ENCODE assay signal across 18 cellular contexts in the genomic region with DNA sequence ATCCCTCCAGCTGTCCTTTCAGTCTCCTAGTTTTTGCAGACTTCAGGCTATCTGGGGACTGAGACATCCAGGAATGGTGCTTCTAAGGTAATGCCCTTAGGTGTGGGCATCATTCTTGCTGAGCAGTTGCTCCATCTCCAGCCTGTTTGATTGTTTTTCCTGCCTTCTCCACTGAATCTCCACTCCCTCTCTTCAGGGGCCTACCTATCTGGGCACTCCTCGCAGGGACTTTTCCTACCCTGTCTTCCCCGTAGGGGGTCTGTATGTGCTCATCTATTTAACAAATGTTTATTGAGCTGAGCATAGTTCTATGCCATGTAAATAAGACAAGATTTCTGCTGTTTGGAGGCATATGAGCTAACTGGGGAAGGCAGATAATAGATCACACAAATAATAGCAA. TPM values are rescaled to one million over a fixed set of nuclear protein-coding genes. Genes with fewer than 3 reads are reported as not detected.
DNase-seq lines count a peak whose midpoint lies in the region; ATAC-seq and TF ChIP-seq lines count a peak whose summit lies in the region.
"Had no signal": no experiment of that assay in that cellular context is flagged by ENCODE, and none has a peak within 500 bp of the region (broad histone marks: within the 10 kb centered on the region; RNA-seq: fewer than 3 reads in every experiment).

No MANE protein-coding gene starts in this region.

- intact Hi-C loops in CD4-positive, alpha-beta memory T cell (cut with micrococcal nuclease): no loop called here
- intact Hi-C loops in esophagus muscularis mucosa (cut with DNase I): no loop called here

- H3K27ac Mint-ChIP-seq in activated T-cell treated with anti-CD3 and anti-CD28 coated beads, Interleukin-2, amount 50 U/mL, for 24 hours: peak overlapping the region; percentile 91
- peak overlapping the region; percentile 85 to 96 (median 90) for H3K27ac Mint-ChIP-seq in CD4-positive, alpha-beta memory T cell
- peak overlapping the region; percentile 83 for H3K27ac Mint-ChIP-seq in activated T-helper 17 cell treated with anti-CD3 and anti-CD28 coated beads, Interleukin-2, amount 50 U/mL, for 72 hours
- H3K27ac Mint-ChIP-seq in nephron: peak overlapping the region in 2 of 3 experiments; percentile 77 to 84
- H3K27ac Mint-ChIP-seq: CD14-positive monocyte, type B pancreatic cell had no signal

- peaks cover 40% of the 10 kb centered on the region for H3K4me1 ChIP-seq in CD4-positive, alpha-beta memory T cell (ENCODE audit: insufficient read depth, low read length)
- peaks cover 32 to 45% (median 38%) of the 10 kb centered on the region in 4 donors for H3K4me1 ChIP-seq in esophagus muscularis mucosa
- H3K4me1 ChIP-seq in Karpas-422 (ENCODE audit: low read length): peaks cover 23% of the 10 kb centered on the region

- H3K27me3 ChIP-seq in CD4-positive, alpha-beta memory T cell (ENCODE audit: insufficient read depth, low read length): no peaks in the 10 kb centered on the region
- H3K27me3 ChIP-seq in esophagus muscularis mucosa (no peaks in the 10 kb centered on the region), Karpas-422 (ENCODE audit: low read length) (no peaks in the 10 kb centered on the region)

- no peaks in the 10 kb centered on the region for H3K9me2 ChIP-seq in Karpas-422 (replicated peaks; ENCODE audit: insufficient read depth, low read length)

- TF ChIP-seq CTCF in nephron (IDR thresholded peaks at IDR 0.05; ENCODE audit: unreplicated experiment in 3 of 3) (no peak), esophagus muscularis mucosa (IDR thresholded peaks at IDR 0.05) (no peak)

- no peak overlapping the region for H3K4me3 ChIP-seq in CD4-positive, alpha-beta memory T cell (ENCODE audit: low read length in 2 of 2)
- no peak overlapping the region for H3K4me3 ChIP-seq in esophagus muscularis mucosa
- no peak overlapping the region for H3K4me3 ChIP-seq in Karpas-422 (ENCODE audit: low read length)

- no peak for TF ChIP-seq POLR2A in esophagus muscularis mucosa (IDR thresholded peaks at IDR 0.05; ENCODE audit: low read depth)

- H3K9me3 Mint-ChIP-seq in activated T-cell treated with anti-CD3 and anti-CD28 coated beads, Interleukin-2, amount 50 U/mL, for 24 hours: no peaks in the 10 kb centered on the region
- H3K9me3 Mint-ChIP-seq in CD4-positive, alpha-beta memory T cell: peaks cover 0 to 2% (median 0%) of the 10 kb centered on the region in 8 donors
- H3K9me3 Mint-ChIP-seq in activated T-helper 17 cell treated with anti-CD3 and anti-CD28 coated beads, Interleukin-2, amount 50 U/mL, for 72 hours: no peaks in the 10 kb centered on the region
- no peaks in the 10 kb centered on the region for H3K9me3 Mint-ChIP-seq in nephron
- H3K9me3 Mint-ChIP-seq: central memory CD8-positive, alpha-beta T cell; type B pancreatic cell had no signal

- H3K27ac ChIP-seq in CD4-positive, alpha-beta memory T cell (ENCODE audit: low read depth, low read length): peak overlapping the region; percentile 41
- H3K27ac ChIP-seq in esophagus muscularis mucosa (replicated peaks in 1 of 4) (no peak overlapping the region), Karpas-422 (ENCODE audit: low read length) (no peak overlapping the region)
- H3K27ac ChIP-seq: KMS-11 had no signal

- H3K79me2 ChIP-seq in Karpas-422 (ENCODE audit: low read length): peaks cover 19% of the 10 kb centered on the region

- no peak for ATAC-seq in activated T-helper 17 cell treated with anti-CD3 and anti-CD28 coated beads, Interleukin-2, amount 50 U/mL, for 72 hours (replicated peaks)

- no peaks in the 10 kb centered on the region for H3K9me3 ChIP-seq in CD4-positive, alpha-beta memory T cell (ENCODE audit: control insufficient read depth in 1 of 2, low read length in 2 of 2)
- H3K9me3 ChIP-seq in esophagus muscularis mucosa (no peaks in the 10 kb centered on the region), Karpas-422 (ENCODE audit: low read length) (no peaks in the 10 kb centered on the region)

- H3K27me3 Mint-ChIP-seq in activated T-cell treated with anti-CD3 and anti-CD28 coated beads, Interleukin-2, amount 50 U/mL, for 24 hours: no peaks in the 10 kb centered on the region
- no peaks in the 10 kb centered on the region for H3K27me3 Mint-ChIP-seq in CD4-positive, alpha-beta memory T cell
- no peaks in the 10 kb centered on the region for H3K27me3 Mint-ChIP-seq in activated T-helper 17 cell treated with anti-CD3 and anti-CD28 coated beads, Interleukin-2, amount 50 U/mL, for 72 hours
- no peaks in the 10 kb centered on the region for H3K27me3 Mint-ChIP-seq in nephron (ENCODE audit: low read depth)
- H3K27me3 Mint-ChIP-seq: central memory CD8-positive, alpha-beta T cell; type B pancreatic cell had no signal

- peaks cover 10% of the 10 kb centered on the region for H3K36me3 ChIP-seq in CD4-positive, alpha-beta memory T cell (ENCODE audit: insufficient read depth, low read length)
- peaks cover 0 to 8% (median 8%) of the 10 kb centered on the region in 4 donors for H3K36me3 ChIP-seq in esophagus muscularis mucosa
- H3K36me3 ChIP-seq in Karpas-422 (ENCODE audit: insufficient read depth, low read length): peaks cover 4% of the 10 kb centered on the region; the same call in 1 of the 2 replicates

- H3K36me3 Mint-ChIP-seq in activated T-cell treated with anti-CD3 and anti-CD28 coated beads, Interleukin-2, amount 50 U/mL, for 24 hours (ENCODE audit: low read depth): peaks cover 16% of the 10 kb centered on the region
- H3K36me3 Mint-ChIP-seq in CD4-positive, alpha-beta memory T cell: peaks cover 7 to 14% of the 10 kb centered on the region in 2 donors
- H3K36me3 Mint-ChIP-seq in activated T-helper 17 cell treated with anti-CD3 and anti-CD28 coated beads, Interleukin-2, amount 50 U/mL, for 72 hours (ENCODE audit: low read depth): peaks cover 16% of the 10 kb centered on the region
- H3K36me3 Mint-ChIP-seq in nephron (ENCODE audit: low read depth): peaks cover 6% of the 10 kb centered on the region

- CTCF ChIA-PET in CD4-positive, alpha-beta memory T cell (lab: Charles Lee; ENCODE audit: partially characterized antibody): interaction anchor here (1.2 to 6.4 kb wide), 5 partner anchors 17 to 43 kb away, joined by 4 to 53 read pairs (median 5); a partner anchor contains a TSS

- TF ChIP-seq EP300 in esophagus muscularis mucosa (IDR thresholded peaks at IDR 0.05): no peak

- no peak overlapping the region for H3K4me2 ChIP-seq in Karpas-422 (ENCODE audit: low read depth, low read length, poor library complexity, severe bottlenecking)
- H3K4me2 ChIP-seq: KMS-11 had no signal

- DNase-seq in activated T-cell treated with anti-CD3 and anti-CD28 coated beads, Interleukin-2, amount 50 U/mL, for 24 hours: no peak
- DNase-seq in activated T-cell treated with anti-CD3 and anti-CD28 coated beads, Interleukin-2, amount 50 U/mL, for 48 hours: no peak
- DNase-seq in CD4-positive, alpha-beta memory T cell: no peak
- DNase-seq in esophagus muscularis mucosa (ENCODE audit: extremely low spot score) (no peak), KBM-7 (no peak), Karpas-422 (no peak)
- DNase-seq: ACHN; amniotic stem cell; effector CD4-positive, alpha-beta T cell; NCI-H526; SIG-M5 had no signal

- POLR2A ChIA-PET in CD4-positive, alpha-beta memory T cell (lab: Charles Lee; ENCODE audit: partially characterized antibody): interaction anchor here (1.0 to 16.1 kb wide), 7 partner anchors 8 to 81 kb away, joined by 4 to 347 read pairs (median 7); a partner anchor contains a TSS

- H2AFZ ChIP-seq in Karpas-422 (ENCODE audit: low read length): no peak overlapping the region

- no peak overlapping the region for H3K9ac ChIP-seq in Karpas-422 (ENCODE audit: low read length)
- H3K9ac ChIP-seq: KMS-11 had no signal

- WGBS in esophagus muscularis mucosa: 89% methylated on average over 2 of the region's 2 CpGs

- peaks cover 39% of the 10 kb centered on the region for H3K4me1 Mint-ChIP-seq in activated T-cell treated with anti-CD3 and anti-CD28 coated beads, Interleukin-2, amount 50 U/mL, for 24 hours (ENCODE audit: low read depth)
- H3K4me1 Mint-ChIP-seq in CD4-positive, alpha-beta memory T cell: peaks cover 26 to 48% (median 35%) of the 10 kb centered on the region in 4 donors
- peaks cover 28% of the 10 kb centered on the region for H3K4me1 Mint-ChIP-seq in activated T-helper 17 cell treated with anti-CD3 and anti-CD28 coated beads, Interleukin-2, amount 50 U/mL, for 72 hours
- peaks cover 42% of the 10 kb centered on the region for H3K4me1 Mint-ChIP-seq in nephron

- no peak overlapping the region for H3K4me3 Mint-ChIP-seq in activated T-cell treated with anti-CD3 and anti-CD28 coated beads, Interleukin-2, amount 50 U/mL, for 24 hours
- peak overlapping the region in 4 of 8 donors; percentile 60 to 87 (median 63) for H3K4me3 Mint-ChIP-seq in CD4-positive, alpha-beta memory T cell
- peak overlapping the region; percentile 60 for H3K4me3 Mint-ChIP-seq in activated T-helper 17 cell treated with anti-CD3 and anti-CD28 coated beads, Interleukin-2, amount 50 U/mL, for 72 hours
- peak overlapping the region; percentile 57 to 81 (median 75) for H3K4me3 Mint-ChIP-seq in nephron
- H3K4me3 Mint-ChIP-seq: CD14-positive monocyte, type B pancreatic cell had no signal

- no peaks in the 10 kb centered on the region for H4K20me1 ChIP-seq in Karpas-422 (ENCODE audit: insufficient read depth, low read depth, low read length)

- in situ Hi-C loops in KBM-7 (cut with MboI; ENCODE audit: low pct_unique_long_range_greater_than_20kb, low sequenced_read_pairs): no loop called here

RNA-seq across cellular contexts. Expression of a gene that starts 2.5 kb away (rescaled TPM):
- total RNA-seq in CD4-positive, alpha-beta memory T cell: 1 to 10 TPM; 3.2 to 4.2 TPM
- under 1 TPM; 0.69 to 0.81 TPM for polyA plus RNA-seq in CD4-positive, alpha-beta memory T cell
- under 1 TPM in 1 of 2 donors, not detected in 1; 0.58 TPM for total RNA-seq in activated T-helper 17 cell treated with anti-CD3 and anti-CD28 coated beads, Interleukin-2, amount 50 U/mL, for 72 hours
- under 1 TPM in 3 of 4 donors, not detected in 1; 0.34 to 0.83 (median 0.52) TPM for total RNA-seq in esophagus muscularis mucosa
- 0.89 and 1.6 TPM in 2 replicates for total RNA-seq in Karpas-422 (2014; rRNA removed; shearing (Covaris generic); ENCODE audit: low replicate concordance)
- total RNA-seq: fibroblast of lung had no signal
- polyA plus RNA-seq: CD14-positive monocyte, fibroblast of lung had no signal

RNA-seq across cellular contexts. Expression of a gene that starts 3.0 kb away (rescaled TPM):
- total RNA-seq in CD4-positive, alpha-beta memory T cell: 100 to 1,000 TPM; 257 to 273 TPM
- 1,000 to 10,000 TPM in 1 of 2 donors, 100 to 1,000 TPM in 1; 976 to 1,008 TPM for polyA plus RNA-seq in CD4-positive, alpha-beta memory T cell
- 100 to 1,000 TPM; 361 to 375 TPM for total RNA-seq in activated T-helper 17 cell treated with anti-CD3 and anti-CD28 coated beads, Interleukin-2, amount 50 U/mL, for 72 hours
- total RNA-seq in esophagus muscularis mucosa: 100 to 1,000 TPM; 129 to 158 (median 143) TPM
- 435 and 452 TPM in 2 replicates for total RNA-seq in Karpas-422 (2014; rRNA removed; shearing (Covaris generic); ENCODE audit: low replicate concordance)

RNA-seq across cellular contexts. Expression of a gene that starts 8.4 kb away (rescaled TPM):
- total RNA-seq in CD4-positive, alpha-beta memory T cell: 10 to 100 TPM; 33.0 to 33.9 TPM
- polyA plus RNA-seq in CD4-positive, alpha-beta memory T cell: 10 to 100 TPM; 11.4 to 13.6 TPM
- 10 to 100 TPM; 31.0 to 43.8 TPM for total RNA-seq in activated T-helper 17 cell treated with anti-CD3 and anti-CD28 coated beads, Interleukin-2, amount 50 U/mL, for 72 hours
- 10 to 100 TPM in 3 of 4 donors, 1 to 10 TPM in 1; 8.8 to 14.4 (median 12.2) TPM for total RNA-seq in esophagus muscularis mucosa
- total RNA-seq in Karpas-422 (2014; rRNA removed; shearing (Covaris generic); ENCODE audit: low replicate concordance): 35.3 and 95.4 TPM in 2 replicates

RNA-seq across cellular contexts. Expression of a gene that starts 13.4 kb away (rescaled TPM):
- 100 to 1,000 TPM; 143 to 150 TPM for total RNA-seq in CD4-positive, alpha-beta memory T cell
- polyA plus RNA-seq in CD4-positive, alpha-beta memory T cell: 100 to 1,000 TPM; 511 to 815 TPM
- 100 to 1,000 TPM; 339 to 489 TPM for total RNA-seq in activated T-helper 17 cell treated with anti-CD3 and anti-CD28 coated beads, Interleukin-2, amount 50 U/mL, for 72 hours
- 10 to 100 TPM; 32.8 to 64.3 (median 42.6) TPM for total RNA-seq in esophagus muscularis mucosa
- total RNA-seq in Karpas-422 (2014; rRNA removed; shearing (Covaris generic); ENCODE audit: low replicate concordance): 469 and 536 TPM in 2 replicates

RNA-seq across cellular contexts. Expression of a gene that starts 14.3 kb away (rescaled TPM):
- total RNA-seq in CD4-positive, alpha-beta memory T cell: 100 to 1,000 TPM; 108 to 113 TPM
- polyA plus RNA-seq in CD4-positive, alpha-beta memory T cell: 10 to 100 TPM; 44.3 to 75.7 TPM
- total RNA-seq in activated T-helper 17 cell treated with anti-CD3 and anti-CD28 coated beads, Interleukin-2, amount 50 U/mL, for 72 hours: 10 to 100 TPM; 56.6 to 86.7 TPM
- 10 to 100 TPM; 21.7 to 33.3 (median 26.8) TPM for total RNA-seq in esophagus muscularis mucosa
- total RNA-seq in Karpas-422 (2014; rRNA removed; shearing (Covaris generic); ENCODE audit: low replicate concordance): 82.0 and 153 TPM in 2 replicates
